8 cellular contexts compared by ENCODE assay signal in the genomic region with DNA sequence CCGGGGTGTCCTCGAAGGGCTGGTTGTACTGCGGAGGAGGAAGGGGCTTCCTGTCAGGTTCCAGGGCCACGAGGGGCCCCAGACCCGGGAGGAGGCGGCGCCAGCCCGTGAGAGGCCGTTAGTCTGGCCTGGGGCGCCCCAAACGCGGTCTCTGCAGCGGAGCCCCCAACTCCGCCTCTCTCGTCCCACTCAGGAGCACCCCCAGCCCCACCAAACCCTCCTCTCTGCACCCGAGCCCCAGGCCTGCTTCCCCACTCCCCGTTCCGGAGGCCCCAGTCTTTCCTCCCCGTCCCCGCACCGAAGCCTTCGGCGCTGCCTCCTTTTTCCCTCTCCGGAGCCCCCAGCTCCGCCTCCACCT. TPM values are rescaled to one million over a fixed set of nuclear protein-coding genes. Genes with fewer than 3 reads are reported as not detected.
DNase-seq lines count a peak whose midpoint lies in the region; ATAC-seq, FAIRE-seq and TF ChIP-seq lines count a peak whose summit lies in the region.

No MANE protein-coding gene starts in this region.

- in situ Hi-C loops in GM12878 (cut with MboI) = no loop called here

- H3K36me3 ChIP-seq in GM12878 (ENCODE audit: control insufficient read depth in 2 of 2, insufficient read depth in 2 of 2, low read length in 1 of 2) = peaks cover 9 to 10% of the 10 kb centered on the region in 2 experiments

- peak overlapping the region; percentile 76 for H2AFZ ChIP-seq in GM12878 (ENCODE audit: control insufficient read depth, low read depth, low read length)

- no peak for TF ChIP-seq RAD21 in GM12878 (IDR thresholded peaks at IDR 0.05; ENCODE audit: insufficient read depth, low read depth, low read length)

- H3K79me2 ChIP-seq in GM12878 (ENCODE audit: control insufficient read depth, insufficient read depth, low read length) = peaks cover 43% of the 10 kb centered on the region

- TF ChIP-seq POLR2A in GM12878 (IDR thresholded peaks at IDR 0.05; ENCODE audit: low read depth, low read length) = no peak

- SMC1A ChIA-PET in GM12878 (lab: Charles Lee; ENCODE audit: uncharacterized antibody, unreplicated experiment) = no interaction called here

- CTCF ChIA-PET in GM12878 (lab: Yijun Ruan, JAX) = no interaction called here

- ATAC-seq in HG03135 (IDR thresholded peaks at IDR 0.05; ENCODE audit: unreplicated experiment) = peak; percentile 7
- ATAC-seq in GM12878 = peak; percentile 10
- no peak for ATAC-seq in GM21360 (IDR thresholded peaks at IDR 0.05; ENCODE audit: unreplicated experiment)

- POLR2A ChIA-PET in GM12878 (lab: Charles Lee) = no interaction called here

- RAD21 ChIA-PET in GM12878 (lab: Charles Lee; ENCODE audit: unreplicated experiment) = no interaction called here

- H3K4me1 ChIP-seq in GM12878 (ENCODE audit: control insufficient read depth, insufficient read depth, low read length) = peaks cover 7% of the 10 kb centered on the region; the same call in 1 of the 2 replicates
- H3K4me1 ChIP-seq in mononuclear cell (ENCODE audit: insufficient read depth, low read length) = peaks cover 34% of the 10 kb centered on the region

- intact Hi-C loops in GM12878 (cut with micrococcal nuclease; ENCODE audit: unreplicated experiment) = loop anchor here (5.0 kb wide), 1 partner anchor 792 kb away; the partner anchor contains the start of gene INPP5D

- H3K27ac ChIP-seq in GM12878 (ENCODE audit: control insufficient read depth, insufficient read depth) = peak overlapping the region; percentile 92

- no peak for TF ChIP-seq EP300 in GM12878 (IDR thresholded peaks at IDR 0.05; ENCODE audit: borderline replicate concordance in 1 of 2, control insufficient read depth in 1 of 2, low read depth in 2 of 2, low read length in 2 of 2)

- H3K4me2 ChIP-seq in GM12878 (ENCODE audit: control insufficient read depth, insufficient read depth) = peak overlapping the region; percentile 73

- H3K27me3 ChIP-seq in GM12878 (replicated peaks in 1 of 2; ENCODE audit: control insufficient read depth in 2 of 2, insufficient read depth in 2 of 2, low read length in 1 of 2) (no peaks in the 10 kb centered on the region), mononuclear cell (ENCODE audit: insufficient read depth, low read length) (no peaks in the 10 kb centered on the region)

- no peak for TF ChIP-seq CTCF in AG09309 (IDR thresholded peaks at IDR 0.05; ENCODE audit: control insufficient read depth, insufficient read depth, low read depth, low read length, missing control alignments)
- no peak for TF ChIP-seq CTCF in GM12878 (IDR thresholded peaks at IDR 0.05 in 2 of 3, conservative IDR thresholded peaks at IDR 0.05 in 1 of 3; ENCODE audit: control insufficient read depth in 2 of 3, extremely low read depth in 1 of 3, insufficient read depth in 1 of 3, low read depth in 3 of 3, low read length in 3 of 3)

- whole genome bisulfite sequencing in GM12878 (ENCODE audit: insufficient coverage, insufficient replicate concordance, low lambda C conversion rate, missing lambda C conversion rate) = 2% methylated on average over 12 of the region's 25 CpGs

- no peaks in the 10 kb centered on the region for H3K9me3 ChIP-seq in GM12878 (replicated peaks; ENCODE audit: control insufficient read depth, insufficient read depth, low read length)
- no peaks in the 10 kb centered on the region for H3K9me3 ChIP-seq in mononuclear cell (ENCODE audit: low read depth, low read length)

- H3K9ac ChIP-seq in GM12878 (ENCODE audit: control insufficient read depth, insufficient read depth, low read length) = peak overlapping the region; percentile 93

- DNase-seq in AG09309 (ENCODE audit: low read depth) = no peak
- DNase-seq in GM12878 (ENCODE audit: low read depth, low spot score) = no peak
- DNase-seq in NCI-H2107 treated with DMSO at 0.1 percent for 48 hours (lab: John Stamatoyannopoulos, UW; ENCODE audit: unreplicated experiment) = no peak
- DNase-seq in islet precursor cell = no peak
- DNase-seq in NCI-H1930 (lab: John Stamatoyannopoulos, UW) = no peak

- H3K4me3 ChIP-seq in AG09309 (ENCODE audit: control insufficient read depth, low read depth, low read length) (peak overlapping the region; percentile 72), GM12878 (peak overlapping the region; percentile 88), mononuclear cell (ENCODE audit: low read length) (peak overlapping the region; percentile 58)

- no TSS peak for BruUV-seq in GM12878 (replicated peaks; lab: Mats Ljungman, UMichigan)

- FAIRE-seq in GM12878 (lab: Jason Lieb, UNC) = no peak

- 0 out of 2 replicates have a peak, but pooled peaks cover 2% of the 10 kb centered on the region for H4K20me1 ChIP-seq in GM12878 (ENCODE audit: control insufficient read depth, insufficient read depth)

TF ChIP-seq in GM12878, 131 proteins besides CTCF, POLR2A, EP300 and RAD21:
- no peak for TF ChIP-seq NR2F1 (conservative IDR thresholded peaks at IDR 0.05)

RNA-seq across cellular contexts. Expression of gene HJURP, which starts 0.5 kb away (rescaled TPM):
- total RNA-seq in GM12878 (2013; cell fraction: nucleolus; rRNA removed) = 48.9 and 49.7 TPM in 2 replicates
- total RNA-seq in GM12878 (2014; rRNA removed) (27.0 and 28.9 TPM in 2 replicates), GM12878 (2014; rRNA removed; fragmentation: Illumina TruSeq; extraction: Trizol) (35.3 and 35.4 TPM in 2 replicates), GM12878 (2021) (45.6 and 49.6 TPM in 2 replicates), mononuclear cell (0.31 TPM)
- polyA plus RNA-seq in GM12878 (2011; ENCODE audit: low read depth) = 15.9 TPM
- polyA plus RNA-seq in GM12878 (2011; rRNA removed) (57.4 and 68.9 TPM in 2 replicates), GM12878 (2014; fragmentation: Illumina TruSeq; extraction: Trizol) (45.2 and 49.7 TPM in 2 replicates), GM12878 (2014; fragmentation: Nextera tagmentation; extraction: Ambion mirVana) (10 to 100 TPM; 12.7 to 12.9 TPM), GM12878 (2014; rRNA removed) (43.6 and 43.7 TPM in 2 replicates), GM12878 (2016; fragmentation: Nextera tagmentation; extraction: Ambion mirVana) (10 to 100 TPM; 52.4 to 63.1 TPM)
- polyA plus RNA-seq in GM12878 (2011; cell fraction: cytosol; rRNA removed) = 54.1 and 63.5 TPM in 2 replicates
- 94.2 and 142 TPM in 2 replicates for polyA plus RNA-seq in GM12878 (2011; cell fraction: nucleus; rRNA removed)
- 21.1 and 22.8 TPM in 2 replicates for polyA plus RNA-seq in GM12878 (2012)
- polyA minus RNA-seq in GM12878 (2011; rRNA and poly(A)+ RNA removed) = 106 and 138 TPM in 2 replicates
- 29.7 and 42.4 TPM in 2 replicates for polyA minus RNA-seq in GM12878 (2011; cell fraction: cytosol; rRNA and poly(A)+ RNA removed)
- 25.0 and 25.6 TPM in 2 replicates for polyA minus RNA-seq in GM12878 (2011; cell fraction: nucleus; rRNA and poly(A)+ RNA removed)

Comparison
In these comparisons a context has a peak if more than half of its experiments do, and no peak if none do; other contexts are left out.
1. RNA of gene HJURP, which starts 0.5 kb away (total RNA-seq): 27.0 to 49.7 TPM in GM12878; 0.31 TPM in mononuclear cell (single experiment); every median in the first group is over 10 times any median in the second.
2. Peak in every context shown above with its lines, with median percentiles within 50 percentile points of each other: H3K4me3 ChIP-seq.